In the genomic region with DNA sequence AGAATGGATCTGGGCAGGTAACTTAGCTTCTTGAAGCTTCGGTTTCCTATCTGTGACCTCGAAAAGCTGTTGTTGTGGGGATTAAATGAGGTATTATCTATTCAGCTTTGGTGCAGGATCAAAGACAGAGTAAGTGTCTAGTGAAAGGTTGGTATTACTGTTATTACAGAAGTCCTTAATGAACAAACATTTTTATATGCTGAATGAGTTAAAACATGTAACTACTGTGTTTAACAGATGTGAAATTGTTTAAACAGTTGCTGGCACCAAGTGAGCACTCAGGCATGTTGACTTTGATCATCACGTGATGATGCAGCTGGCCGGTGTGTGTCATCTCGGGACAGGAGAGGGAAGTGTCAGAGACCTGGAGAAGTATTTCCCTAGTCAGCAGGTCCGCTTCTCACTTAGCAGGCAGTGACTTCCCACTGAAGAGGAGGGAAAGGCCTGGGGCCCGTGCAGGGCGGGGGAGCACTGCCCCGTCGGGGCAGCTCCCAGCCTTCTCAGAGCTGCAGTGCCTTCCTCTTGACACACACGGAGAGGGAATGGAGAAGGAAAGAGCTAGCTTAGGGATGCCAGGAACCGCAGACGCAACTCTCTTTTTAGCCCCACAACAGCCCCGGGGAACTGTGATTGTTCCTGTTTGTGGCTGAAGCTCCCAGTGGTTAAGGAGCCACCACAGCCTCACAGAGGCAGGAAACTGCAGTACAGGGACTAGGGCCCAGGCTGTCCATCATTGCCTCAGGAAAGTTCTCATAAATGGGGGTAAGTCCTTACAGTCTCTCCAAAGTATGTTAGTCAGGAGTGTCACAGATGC, we compare ENCODE assay signal across 8 cellular contexts. TPM values are rescaled to one million over a fixed set of nuclear protein-coding genes. Genes with fewer than 3 reads are reported as not detected.
DNase-seq lines count a peak whose midpoint lies in the region; ATAC-seq, FAIRE-seq and TF ChIP-seq lines count a peak whose summit lies in the region.

No MANE protein-coding gene starts in this region.

- no peaks in the 10 kb centered on the region for H3K27me3 Mint-ChIP-seq in T-helper 17 cell

- in situ Hi-C loops in T47D (cut with HindIII; ENCODE audit: low pct_unique_long_range_greater_than_20kb, low sequenced_read_pairs): no loop called here

- no peaks in the 10 kb centered on the region for H3K9me3 ChIP-seq in T-helper 17 cell (ENCODE audit: control insufficient read depth, low read length, poor library complexity, severe bottlenecking)

- no peak for ATAC-seq in GM21447 (IDR thresholded peaks at IDR 0.05; ENCODE audit: unreplicated experiment)
- no peak for ATAC-seq in T-helper 17 cell

- no peak for TF ChIP-seq POLR2A in GM12892 (IDR thresholded peaks at IDR 0.05; ENCODE audit: low read depth, low read length)

- no peak overlapping the region for H3K4me3 Mint-ChIP-seq in T-helper 17 cell

- H3K36me3 Mint-ChIP-seq in T-helper 17 cell (ENCODE audit: low read depth): peaks cover 9% of the 10 kb centered on the region

- DNase-seq in GM12892 (ENCODE audit: insufficient read length) (no peak), NCI-H2029 (lab: John Stamatoyannopoulos, UW) (peak; percentile 98), T47D (ENCODE audit: low read depth in 1 of 2, low spot score in 1 of 2) (peak; percentile 54 to 84), midbrain (lab: John Stamatoyannopoulos, UW) (peak; percentile 20), T-helper 17 cell (no peak)
- no peak for DNase-seq in activated CD4-positive, alpha-beta T cell treated with anti-CD3 and anti-CD28 coated beads, Interleukin-2, amount 50 U/mL, for 4 hours
- DNase-seq in activated CD8-positive, alpha-beta memory T cell treated with anti-CD3 and anti-CD28 coated beads, Interleukin-2, amount 50 U/mL, for 48 hours: no peak

- H3K4me1 Mint-ChIP-seq in T-helper 17 cell: no peaks in the 10 kb centered on the region

- no peak overlapping the region for H3K27ac Mint-ChIP-seq in T-helper 17 cell

- FAIRE-seq in GM12892 (lab: Jason Lieb, UNC): peak; percentile 33

RNA-seq across cellular contexts. Expression of gene TUBB2A, which starts 18.0 kb away (rescaled TPM):
- polyA plus RNA-seq in GM12892 (2012; ENCODE audit: missing spikeins): 19.2 TPM
- 10 to 100 TPM; 51.6 to 74.8 TPM for total RNA-seq in T-helper 17 cell

RNA-seq across cellular contexts. Expression of gene BPHL, which starts 20.8 kb away (rescaled TPM):
- polyA plus RNA-seq in GM12892 (2012; ENCODE audit: missing spikeins): 18.2 TPM
- total RNA-seq in T-helper 17 cell: 1 to 10 TPM; 7.7 to 9.6 TPM

Comparison
In these comparisons a context has a peak if more than half of its experiments do, and no peak if none do; other contexts are left out.
1. DNase-seq: peak in NCI-H2029 (single experiment), T47D (2 of 2) and midbrain (single experiment); none in GM12892 (single experiment), activated CD4-positive, alpha-beta T cell treated with anti-CD3 and anti-CD28 coated beads, Interleukin-2, amount 50 U/mL, for 4 hours (0 of 2), activated CD8-positive, alpha-beta memory T cell treated with anti-CD3 and anti-CD28 coated beads, Interleukin-2, amount 50 U/mL, for 48 hours (single experiment) and T-helper 17 cell (0 of 3).